In genomic region chr4:98399915-98400314, GRCh38 we compare ENCODE assay signal across 16 cellular contexts.
DNase-seq lines count a peak whose midpoint lies in the region; ATAC-seq, FAIRE-seq and TF ChIP-seq lines count a peak whose summit lies in the region.
"Had no signal": no experiment of that assay in that cellular context is flagged by ENCODE, and none has a peak within 500 bp of the region (broad histone marks: within the 10 kb centered on the region; RNA-seq: fewer than 3 reads in every experiment).

No MANE protein-coding gene starts in this region.

- H3K4me2 ChIP-seq in astrocyte (ENCODE audit: low read length) = no peak overlapping the region
- no peak overlapping the region for H3K4me2 ChIP-seq in keratinocyte (ENCODE audit: control insufficient read depth, extremely low read depth, insufficient read depth, low read depth, low read length)

- H3K9me3 Mint-ChIP-seq in activated CD8-positive, alpha-beta T cell treated with anti-CD3 and anti-CD28 coated beads for 36 hours = peaks cover 15% of the 10 kb centered on the region
- H3K9me3 Mint-ChIP-seq in activated CD8-positive, alpha-beta T cell treated with anti-CD3 and anti-CD28 coated beads, Interleukin-2, amount 10 ng/mL, durations not matched to agents 7 days and 5 days (ENCODE audit: insufficient read depth) = peaks cover 14% of the 10 kb centered on the region
- H3K9me3 Mint-ChIP-seq in astrocyte (ENCODE audit: unreplicated experiment) = peaks cover 4% of the 10 kb centered on the region

- no peaks in the 10 kb centered on the region for H3K9me1 ChIP-seq in keratinocyte (ENCODE audit: control insufficient read depth, extremely low read depth, insufficient read depth, low read length)

- no peak overlapping the region for H3K4me3 ChIP-seq in astrocyte (ENCODE audit: insufficient read depth, low read depth, low read length)
- no peak overlapping the region for H3K4me3 ChIP-seq in keratinocyte (ENCODE audit: control insufficient read depth in 2 of 3, extremely low read depth in 1 of 3, insufficient read depth in 2 of 3, low read depth in 1 of 3, low read length in 3 of 3)

- H4K20me1 ChIP-seq in astrocyte (ENCODE audit: insufficient read depth, low read length) = no peaks in the 10 kb centered on the region
- no peaks in the 10 kb centered on the region for H4K20me1 ChIP-seq in keratinocyte (ENCODE audit: control insufficient read depth, extremely low read depth, insufficient read depth, low read length)

- dilution Hi-C loops in keratinocyte (cut with MboI; ENCODE audit: extremely low pct_ligation_motif_present, low sequenced_read_pairs) = no loop called here

- intact Hi-C loops in activated CD8-positive, alpha-beta T cell treated with anti-CD3 and anti-CD28 coated beads for 36 hours (cut with micrococcal nuclease) = no loop called here

- POLR2A ChIA-PET in activated CD8-positive, alpha-beta T cell treated with anti-CD3 and anti-CD28 coated beads for 36 hours (lab: Charles Lee) = no interaction called here
- POLR2A ChIA-PET in activated CD8-positive, alpha-beta T cell treated with anti-CD3 and anti-CD28 coated beads, Interleukin-2, amount 10 ng/mL, durations not matched to agents 7 days and 5 days (lab: Charles Lee) = no interaction called here

- H3K9ac ChIP-seq in astrocyte (ENCODE audit: low read length) = no peak overlapping the region
- H3K9ac ChIP-seq in keratinocyte (ENCODE audit: control insufficient read depth, extremely low read depth, insufficient read depth, low read length) = no peak overlapping the region

- TF ChIP-seq CTCF in activated CD8-positive, alpha-beta T cell treated with anti-CD3 and anti-CD28 coated beads for 36 hours (IDR thresholded peaks at IDR 0.05) = no peak
- TF ChIP-seq CTCF in astrocyte (IDR thresholded peaks at IDR 0.05; ENCODE audit: insufficient read depth, low read depth, low read length) (no peak), keratinocyte (optimal IDR thresholded peaks at IDR 0.05 in 1 of 3, IDR thresholded peaks at IDR 0.05 in 1 of 3, conservative IDR thresholded peaks at IDR 0.05 in 1 of 3; ENCODE audit: extremely low read depth in 1 of 3, insufficient read depth in 2 of 3, low read length in 3 of 3) (no peak)

- no peaks in the 10 kb centered on the region for H3K27me3 Mint-ChIP-seq in activated CD8-positive, alpha-beta T cell treated with anti-CD3 and anti-CD28 coated beads for 36 hours
- no peaks in the 10 kb centered on the region for H3K27me3 Mint-ChIP-seq in activated CD8-positive, alpha-beta T cell treated with anti-CD3 and anti-CD28 coated beads, Interleukin-2, amount 10 ng/mL, durations not matched to agents 7 days and 5 days (ENCODE audit: low read depth)
- no peaks in the 10 kb centered on the region for H3K27me3 Mint-ChIP-seq in astrocyte (ENCODE audit: low read depth, unreplicated experiment)
- H3K27me3 Mint-ChIP-seq: B cell; CD4-positive, alpha-beta memory T cell had no signal

- H3K36me3 ChIP-seq in astrocyte (ENCODE audit: insufficient read depth, low read length) = no peaks in the 10 kb centered on the region
- H3K36me3 ChIP-seq in keratinocyte (ENCODE audit: control insufficient read depth in 2 of 2, extremely low read depth in 1 of 2, insufficient read depth in 2 of 2, low read length in 2 of 2) = peaks cover 0 to 4% of the 10 kb centered on the region in 2 experiments

- FAIRE-seq in astrocyte (lab: Jason Lieb, UNC) (peak; percentile 13), keratinocyte (lab: Jason Lieb, UNC) (peak; percentile 34)
- FAIRE-seq: GM12892 had no signal

- no peak overlapping the region for H3K27ac ChIP-seq in astrocyte (ENCODE audit: low read depth, low read length)
- H3K27ac ChIP-seq in keratinocyte (ENCODE audit: control insufficient read depth, insufficient read depth, low read length) = no peak overlapping the region

- peaks cover 1% of the 10 kb centered on the region for H3K4me1 Mint-ChIP-seq in activated CD8-positive, alpha-beta T cell treated with anti-CD3 and anti-CD28 coated beads for 36 hours (ENCODE audit: low read depth)
- H3K4me1 Mint-ChIP-seq in activated CD8-positive, alpha-beta T cell treated with anti-CD3 and anti-CD28 coated beads, Interleukin-2, amount 10 ng/mL, durations not matched to agents 7 days and 5 days (ENCODE audit: low read depth) = no peaks in the 10 kb centered on the region
- no peaks in the 10 kb centered on the region for H3K4me1 Mint-ChIP-seq in astrocyte (ENCODE audit: low read depth, unreplicated experiment)
- H3K4me1 Mint-ChIP-seq: H9 had no signal

- DNase-seq in activated CD8-positive, alpha-beta T cell treated with anti-CD3 and anti-CD28 coated beads for 36 hours = no peak
- no peak for DNase-seq in activated CD8-positive, alpha-beta T cell treated with anti-CD3 and anti-CD28 coated beads, Interleukin-2, amount 10 ng/mL, durations not matched to agents 7 days and 5 days
- peak; percentile 35 for DNase-seq in HT1080 (ENCODE audit: low read depth)
- no peak for DNase-seq in astrocyte (ENCODE audit: low read depth)
- DNase-seq in keratinocyte (ENCODE audit: low read depth, low spot score) = no peak
- DNase-seq in EL = no peak
- DNase-seq: ACHN; C1 segment of cervical spinal cord; CD4-positive, alpha-beta memory T cell; DMS79 treated with DMSO at 0.1 percent for 48 hours; GDM1; GOT3; H9 had no signal

- H3K27ac Mint-ChIP-seq in activated CD8-positive, alpha-beta T cell treated with anti-CD3 and anti-CD28 coated beads for 36 hours = no peak overlapping the region
- H3K27ac Mint-ChIP-seq in activated CD8-positive, alpha-beta T cell treated with anti-CD3 and anti-CD28 coated beads, Interleukin-2, amount 10 ng/mL, durations not matched to agents 7 days and 5 days = no peak overlapping the region
- no peak overlapping the region for H3K27ac Mint-ChIP-seq in astrocyte (ENCODE audit: unreplicated experiment)
- H3K27ac Mint-ChIP-seq: B cell, H9 had no signal

- no peaks in the 10 kb centered on the region for H3K4me1 ChIP-seq in astrocyte (ENCODE audit: insufficient read depth, low read length)
- H3K4me1 ChIP-seq in keratinocyte (ENCODE audit: control insufficient read depth, extremely low read depth, insufficient read depth, low read length) = no peaks in the 10 kb centered on the region

- peaks cover 19% of the 10 kb centered on the region for H3K36me3 Mint-ChIP-seq in activated CD8-positive, alpha-beta T cell treated with anti-CD3 and anti-CD28 coated beads for 36 hours (ENCODE audit: low read depth)
- H3K36me3 Mint-ChIP-seq in activated CD8-positive, alpha-beta T cell treated with anti-CD3 and anti-CD28 coated beads, Interleukin-2, amount 10 ng/mL, durations not matched to agents 7 days and 5 days (ENCODE audit: low read depth) = peaks cover 24% of the 10 kb centered on the region
- H3K36me3 Mint-ChIP-seq in astrocyte (ENCODE audit: low read depth, unreplicated experiment) = peaks cover 13% of the 10 kb centered on the region

- no peak overlapping the region for H2AFZ ChIP-seq in astrocyte (ENCODE audit: low read depth, low read length)
- H2AFZ ChIP-seq in keratinocyte (ENCODE audit: control insufficient read depth, low read length) = no peak overlapping the region

- no peak overlapping the region for H3K4me3 Mint-ChIP-seq in activated CD8-positive, alpha-beta T cell treated with anti-CD3 and anti-CD28 coated beads for 36 hours
- no peak overlapping the region for H3K4me3 Mint-ChIP-seq in activated CD8-positive, alpha-beta T cell treated with anti-CD3 and anti-CD28 coated beads, Interleukin-2, amount 10 ng/mL, durations not matched to agents 7 days and 5 days
- no peak overlapping the region for H3K4me3 Mint-ChIP-seq in astrocyte (ENCODE audit: unreplicated experiment)
- H3K4me3 Mint-ChIP-seq: B cell; CD4-positive, alpha-beta memory T cell; H9 had no signal

- H3K9me3 ChIP-seq in astrocyte (ENCODE audit: insufficient read depth, low read depth, low read length) = no peaks in the 10 kb centered on the region
- no peaks in the 10 kb centered on the region for H3K9me3 ChIP-seq in keratinocyte (ENCODE audit: control insufficient read depth, low read depth, low read length)

- CTCF ChIA-PET in activated CD8-positive, alpha-beta T cell treated with anti-CD3 and anti-CD28 coated beads for 36 hours (lab: Charles Lee) = no interaction called here
- CTCF ChIA-PET in activated CD8-positive, alpha-beta T cell treated with anti-CD3 and anti-CD28 coated beads, Interleukin-2, amount 10 ng/mL, durations not matched to agents 7 days and 5 days (lab: Charles Lee) = no interaction called here

- H3K27me3 ChIP-seq in astrocyte (ENCODE audit: insufficient read depth, low read length) (no peaks in the 10 kb centered on the region), keratinocyte (ENCODE audit: control insufficient read depth, extremely low read depth, insufficient read depth, low read length) (no peaks in the 10 kb centered on the region)

- peak; percentile 34 for ATAC-seq in activated CD8-positive, alpha-beta T cell treated with anti-CD3 and anti-CD28 coated beads for 36 hours
- ATAC-seq in activated CD8-positive, alpha-beta T cell treated with anti-CD3 and anti-CD28 coated beads, Interleukin-2, amount 10 ng/mL, durations not matched to agents 7 days and 5 days = no peak
- no peak for ATAC-seq in GM19463 (IDR thresholded peaks at IDR 0.05; ENCODE audit: unreplicated experiment)

- H3K79me2 ChIP-seq in astrocyte (ENCODE audit: insufficient read depth, low read length) (no peaks in the 10 kb centered on the region), keratinocyte (ENCODE audit: control insufficient read depth, insufficient read depth, low read length) (no peaks in the 10 kb centered on the region)
